In the genomic region with DNA sequence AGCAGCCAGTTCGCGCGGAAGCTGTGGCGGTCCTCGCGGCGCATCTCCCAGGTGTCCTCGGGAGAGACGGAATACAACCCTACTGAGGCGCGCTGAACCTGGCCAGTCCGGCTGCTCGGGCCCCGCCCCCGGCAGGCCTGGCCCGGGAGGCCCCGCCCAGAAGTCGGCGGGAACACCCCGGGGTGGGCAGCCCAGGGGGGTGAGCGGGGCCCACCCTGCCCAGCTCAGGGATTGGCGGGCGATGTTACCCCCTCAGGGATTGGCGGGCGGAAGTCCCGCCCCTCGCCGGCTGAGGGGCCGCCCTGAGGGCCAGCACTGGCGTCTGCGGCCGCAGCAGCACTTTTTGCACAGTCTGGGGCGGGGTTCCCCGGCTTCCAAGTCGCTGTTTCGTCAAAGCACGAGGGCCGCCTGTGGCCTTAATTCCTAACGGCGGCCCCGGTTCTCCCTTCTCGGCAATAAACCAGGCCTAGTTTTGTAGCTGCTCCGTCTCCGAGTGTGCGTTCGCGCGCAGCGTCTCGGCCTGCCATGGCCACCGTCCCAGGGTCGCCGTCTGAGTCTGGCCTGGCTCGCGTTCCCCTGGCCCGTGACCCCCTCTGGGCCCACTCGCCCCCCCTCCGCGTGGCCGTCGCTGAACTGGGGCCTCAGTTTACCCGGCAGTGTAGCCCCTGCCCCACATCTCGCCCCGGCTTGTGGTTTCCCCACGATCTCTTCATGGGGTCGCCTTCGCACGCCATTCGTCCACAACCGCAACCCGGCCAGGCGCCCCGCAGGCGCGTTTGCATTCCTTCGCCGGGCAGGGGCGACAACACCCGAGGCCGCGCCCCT, we compare ENCODE assay signal across 8 cellular contexts. TPM values are rescaled to one million over a fixed set of nuclear protein-coding genes. Genes with fewer than 3 reads are reported as not detected.
A peak's percentile ranks its signal among the peaks of the same experiment; 100 is the strongest.
DNase-seq lines count a peak whose midpoint lies in the region; ATAC-seq and TF ChIP-seq lines count a peak whose summit lies in the region.

No MANE protein-coding gene starts in this region.

- ATAC-seq in GM21528 (IDR thresholded peaks at IDR 0.05; ENCODE audit: low FRiP score, unreplicated experiment) (peak; percentile 68), right lobe of liver (peak; percentile 91 to 96 (median 94))

- H3K27me3 ChIP-seq in right lobe of liver = no peaks in the 10 kb centered on the region

- intact Hi-C loops in right lobe of liver (cut with DNase I) = no loop called here

- peak; percentile 95 for DNase-seq in COLO829 (ENCODE audit: low spot score)
- DNase-seq in NCI-H1092 treated with DMSO at 0.1 percent for 48 hours (lab: John Stamatoyannopoulos, UW) = peak; percentile 75
- DNase-seq in activated CD4-positive, alpha-beta T cell treated with anti-CD3 and anti-CD28 coated beads, Interleukin-2, amount 50 U/mL, for 1 hour = peak; percentile 54
- peak; percentile 66 to 92 for DNase-seq in dermis microvascular lymphatic vessel endothelial cell (ENCODE audit: low read depth in 2 of 2)
- peak; percentile 89 to 93 (median 92) for DNase-seq in right lobe of liver
- DNase-seq in stimulated activated CD4-positive, alpha-beta T cell treated with anti-CD3 and anti-CD28 coated beads, Interleukin-4, amount 100 ng/mL, for 1 hour = peak; percentile 72
- DNase-seq in NCI-H446 treated with DMSO at 0.1 percent for 48 hours (lab: John Stamatoyannopoulos, UW) = no peak

- no peak for TF ChIP-seq CTCF in right lobe of liver (IDR thresholded peaks at IDR 0.05)

- peaks cover 0 to 5% (median 2%) of the 10 kb centered on the region in 4 donors for H3K4me1 ChIP-seq in right lobe of liver

- H3K36me3 ChIP-seq in right lobe of liver = no peaks in the 10 kb centered on the region

- peak; percentile 49 for TF ChIP-seq POLR2A in right lobe of liver (IDR thresholded peaks at IDR 0.05)

- 44% methylated on average over 13 of the region's 81 CpGs for WGBS in right lobe of liver (ENCODE audit: insufficient coverage, low coverage, low lambda C conversion rate, missing lambda C conversion rate)

- peak overlapping the region; percentile 40 to 55 (median 42) for H3K27ac ChIP-seq in right lobe of liver

- peak overlapping the region; percentile 44 to 62 (median 60) for H3K4me3 ChIP-seq in right lobe of liver

- H3K9me3 ChIP-seq in right lobe of liver = no peaks in the 10 kb centered on the region

RNA-seq across cellular contexts. Expression of gene NBEAL2, which starts 30.0 kb away (rescaled TPM):
- total RNA-seq in dermis microvascular lymphatic vessel endothelial cell = 13.5 and 22.3 TPM in 2 replicates
- 10 to 100 TPM in 5 of 6 experiments, 1 to 10 TPM in 1; 8.9 to 11.7 (median 10.8) TPM for total RNA-seq in right lobe of liver

RNA-seq across cellular contexts. Expression of gene CCDC12, which starts 32.9 kb away (rescaled TPM):
- total RNA-seq in dermis microvascular lymphatic vessel endothelial cell = 20.1 and 25.2 TPM in 2 replicates
- total RNA-seq in right lobe of liver = 10 to 100 TPM; 14.6 to 24.2 (median 17.0) TPM
